14 cellular contexts compared by ENCODE assay signal in the genomic region with DNA sequence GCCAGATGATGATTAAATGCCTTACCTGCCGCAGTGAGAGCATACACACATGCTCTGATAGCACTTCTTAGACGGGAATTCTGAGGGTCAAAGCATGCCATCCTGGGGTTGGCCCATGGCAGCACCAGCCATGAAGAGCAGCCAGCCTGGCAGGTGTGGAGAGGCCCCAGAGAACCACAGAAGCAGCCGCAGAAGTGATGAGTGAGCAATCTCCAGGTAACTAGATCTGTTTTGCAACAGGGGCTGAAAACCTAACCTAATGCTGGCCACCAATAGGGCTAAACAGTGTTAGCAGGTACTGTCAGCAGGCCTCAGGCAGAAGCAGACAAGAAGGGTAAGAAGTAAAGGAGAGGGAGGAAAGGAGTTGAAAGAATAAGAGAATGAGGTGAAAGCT. TPM values are rescaled to one million over a fixed set of nuclear protein-coding genes. Genes with fewer than 3 reads are reported as not detected.
DNase-seq lines count a peak whose midpoint lies in the region; TF ChIP-seq lines count a peak whose summit lies in the region.
"Had no signal": no experiment of that assay in that cellular context is flagged by ENCODE, and none has a peak within 500 bp of the region (broad histone marks: within the 10 kb centered on the region; RNA-seq: fewer than 3 reads in every experiment).

No MANE protein-coding gene starts in this region.

- TF ChIP-seq CTCF in RWPE1 (conservative IDR thresholded peaks at IDR 0.05; ENCODE audit: low read depth) (no peak), liver (IDR thresholded peaks at IDR 0.05; ENCODE audit: low read depth, low read length, missing input control) (no peak), thyroid gland (IDR thresholded peaks at IDR 0.05) (no peak), ovary (IDR thresholded peaks at IDR 0.05) (no peak)

- no peak for TF ChIP-seq EP300 in ovary (IDR thresholded peaks at IDR 0.05)

- no peak for TF ChIP-seq RAD21 in liver (IDR thresholded peaks at IDR 0.05)

- no peaks in the 10 kb centered on the region for H3K9me3 ChIP-seq in liver (ENCODE audit: control insufficient read depth in 4 of 4, low read length in 3 of 4)
- no peaks in the 10 kb centered on the region for H3K9me3 ChIP-seq in thyroid gland
- no peaks in the 10 kb centered on the region for H3K9me3 ChIP-seq in ovary
- H3K9me3 ChIP-seq: esophagus muscularis mucosa, right atrium auricular region had no signal

- H3K36me3 ChIP-seq in liver (ENCODE audit: control insufficient read depth in 4 of 4, insufficient read depth in 3 of 4, low read depth in 1 of 4, low read length in 3 of 4), result no peaks in the 10 kb centered on the region
- no peaks in the 10 kb centered on the region for H3K36me3 ChIP-seq in thyroid gland
- H3K36me3 ChIP-seq in ovary, result no peaks in the 10 kb centered on the region
- H3K36me3 ChIP-seq: esophagus muscularis mucosa, right atrium auricular region had no signal

- CTCF ChIA-PET in RWPE1 (lab: Yijun Ruan, JAX), result interaction anchor here (0.5 to 0.7 kb wide), 2 partner anchors 117 to 1360 kb away, joined by 3 to 4 read pairs; no protein-coding TSS in a partner anchor

- H3K9ac ChIP-seq in liver (ENCODE audit: low read depth in 1 of 2, low read length in 2 of 2), result no peak overlapping the region
- H3K9ac ChIP-seq: GM23248 had no signal

- intact Hi-C loops in thyroid gland (cut with DNase I) (no loop called here), ovary (cut with DNase I) (no loop called here)

- POLR2A ChIA-PET in RWPE1 (lab: Yijun Ruan, JAX; ENCODE audit: low non-redundant PET), result no interaction called here

- H3K27me3 ChIP-seq in liver (ENCODE audit: control insufficient read depth in 4 of 4, insufficient read depth in 4 of 4, low read length in 3 of 4), result no peaks in the 10 kb centered on the region
- H3K27me3 ChIP-seq in thyroid gland, result no peaks in the 10 kb centered on the region
- H3K27me3 ChIP-seq in ovary, result no peaks in the 10 kb centered on the region
- H3K27me3 ChIP-seq: esophagus muscularis mucosa, right atrium auricular region had no signal

- TF ChIP-seq POLR2A in thyroid gland (IDR thresholded peaks at IDR 0.05) (no peak), ovary (IDR thresholded peaks at IDR 0.05) (no peak)

- H3K4me3 ChIP-seq in liver (ENCODE audit: low read depth in 1 of 3, low read length in 3 of 3) (no peak overlapping the region), thyroid gland (replicated peaks in 1 of 3) (no peak overlapping the region), ovary (no peak overlapping the region)
- H3K4me3 ChIP-seq: esophagus muscularis mucosa, GM23248, right atrium auricular region had no signal

- H3K4me1 ChIP-seq in liver (ENCODE audit: control insufficient read depth in 4 of 4, insufficient read depth in 4 of 4, low read length in 3 of 4) (peaks cover 0 to 8% (median under 1%) of the 10 kb centered on the region in 4 donors), thyroid gland (peaks cover 6 to 22% of the 10 kb centered on the region in 2 donors), ovary (ENCODE audit: insufficient read depth) (peaks cover 2% of the 10 kb centered on the region)
- H3K4me1 ChIP-seq: esophagus muscularis mucosa, right atrium auricular region had no signal

- DNase-seq in HT-29 (ENCODE audit: low spot score) (peak; percentile 38), RWPE1 (ENCODE audit: low spot score) (peak; percentile 47), thyroid gland (peak; percentile 4 to 9), ovary (no peak), pons (ENCODE audit: low spot score) (no peak)
- DNase-seq in effector CD4-positive, alpha-beta T cell, result no peak
- DNase-seq: activated effector memory CD4-positive, alpha-beta T cell treated with anti-CD3 and anti-CD28 coated beads, Interleukin-2, amount 50 U/mL, for 16 hours; DND-41; NCI-H1092; stimulated activated CD4-positive, alpha-beta T cell treated with anti-CD3 and anti-CD28 coated beads, Interleukin-2, amount 100 ng/mL, for 48 hours had no signal

- 79% methylated on average over 3 of the region's 3 CpGs for WGBS in liver
- 63 to 70% methylated on average over 3 of the region's 3 CpGs for WGBS in thyroid gland, 2 donors
- WGBS in ovary, 3 donors, result 82 to 87% (median 86%) methylated on average over 3 of the region's 3 CpGs

- H3K27ac ChIP-seq in RWPE1 (no peak overlapping the region), liver (ENCODE audit: low read depth in 1 of 2, low read length in 2 of 2) (peak overlapping the region; percentile 56 to 61), thyroid gland (peak overlapping the region; percentile 29 to 82 (median 82)), ovary (no peak overlapping the region)
- H3K27ac ChIP-seq: esophagus muscularis mucosa, GM23248, right atrium auricular region had no signal

TF ChIP-seq in liver, 16 proteins besides CTCF, POLR2A, EP300 and RAD21:
- TF ChIP-seq FOXA1 (IDR thresholded peaks at IDR 0.05) (no peak), JUND (IDR thresholded peaks at IDR 0.05) (no peak), EGR1 (IDR thresholded peaks at IDR 0.05; ENCODE audit: low read depth in 2 of 2) (no peak), HNF4G (IDR thresholded peaks at IDR 0.05) (no peak), FOXA2 (IDR thresholded peaks at IDR 0.05) (no peak), NR2F2 (IDR thresholded peaks at IDR 0.05) (no peak)
- TF ChIP-seq, protein P1, sequence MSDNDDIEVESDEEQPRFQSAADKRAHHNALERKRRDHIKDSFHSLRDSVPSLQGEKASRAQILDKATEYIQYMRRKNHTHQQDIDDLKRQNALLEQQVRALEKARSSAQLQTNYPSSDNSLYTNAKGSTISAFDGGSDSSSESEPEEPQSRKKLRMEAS (IDR thresholded peaks at IDR 0.05), result no peak
- TF ChIP-seq, protein P2, sequence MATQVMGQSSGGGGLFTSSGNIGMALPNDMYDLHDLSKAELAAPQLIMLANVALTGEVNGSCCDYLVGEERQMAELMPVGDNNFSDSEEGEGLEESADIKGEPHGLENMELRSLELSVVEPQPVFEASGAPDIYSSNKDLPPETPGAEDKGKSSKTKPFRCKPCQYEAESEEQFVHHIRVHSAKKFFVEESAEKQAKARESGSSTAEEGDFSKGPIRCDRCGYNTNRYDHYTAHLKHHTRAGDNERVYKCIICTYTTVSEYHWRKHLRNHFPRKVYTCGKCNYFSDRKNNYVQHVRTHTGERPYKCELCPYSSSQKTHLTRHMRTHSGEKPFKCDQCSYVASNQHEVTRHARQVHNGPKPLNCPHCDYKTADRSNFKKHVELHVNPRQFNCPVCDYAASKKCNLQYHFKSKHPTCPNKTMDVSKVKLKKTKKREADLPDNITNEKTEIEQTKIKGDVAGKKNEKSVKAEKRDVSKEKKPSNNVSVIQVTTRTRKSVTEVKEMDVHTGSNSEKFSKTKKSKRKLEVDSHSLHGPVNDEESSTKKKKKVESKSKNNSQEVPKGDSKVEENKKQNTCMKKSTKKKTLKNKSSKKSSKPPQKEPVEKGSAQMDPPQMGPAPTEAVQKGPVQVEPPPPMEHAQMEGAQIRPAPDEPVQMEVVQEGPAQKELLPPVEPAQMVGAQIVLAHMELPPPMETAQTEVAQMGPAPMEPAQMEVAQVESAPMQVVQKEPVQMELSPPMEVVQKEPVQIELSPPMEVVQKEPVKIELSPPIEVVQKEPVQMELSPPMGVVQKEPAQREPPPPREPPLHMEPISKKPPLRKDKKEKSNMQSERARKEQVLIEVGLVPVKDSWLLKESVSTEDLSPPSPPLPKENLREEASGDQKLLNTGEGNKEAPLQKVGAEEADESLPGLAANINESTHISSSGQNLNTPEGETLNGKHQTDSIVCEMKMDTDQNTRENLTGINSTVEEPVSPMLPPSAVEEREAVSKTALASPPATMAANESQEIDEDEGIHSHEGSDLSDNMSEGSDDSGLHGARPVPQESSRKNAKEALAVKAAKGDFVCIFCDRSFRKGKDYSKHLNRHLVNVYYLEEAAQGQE (IDR thresholded peaks at IDR 0.05), result no peak
- TF ChIP-seq, protein P3, sequence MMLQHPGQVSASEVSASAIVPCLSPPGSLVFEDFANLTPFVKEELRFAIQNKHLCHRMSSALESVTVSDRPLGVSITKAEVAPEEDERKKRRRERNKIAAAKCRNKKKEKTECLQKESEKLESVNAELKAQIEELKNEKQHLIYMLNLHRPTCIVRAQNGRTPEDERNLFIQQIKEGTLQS (IDR thresholded peaks at IDR 0.05), result no peak

RNA-seq across cellular contexts. Expression of a gene that starts 33.5 kb away (rescaled TPM):
- total RNA-seq in HT-29 (2014; rRNA removed; shearing (Covaris generic)), result 5.7 and 7.9 TPM in 2 replicates
- total RNA-seq in liver (1 to 10 TPM; 1.0 to 8.7 TPM), thyroid gland (10 to 100 TPM; 26.1 to 42.9 (median 37.9) TPM), ovary (10 to 100 TPM in 5 of 7 donors, 1 to 10 TPM in 2; 8.1 to 37.8 (median 11.8) TPM)
- polyA plus RNA-seq in liver (1 to 10 TPM in 1 of 2 donors, under 1 TPM in 1; 0.33 to 1.4 TPM), ovary (1 to 10 TPM; 1.8 to 2.8 TPM)

Comparison
In these comparisons a context has a peak if more than half of its experiments do, and no peak if none do; other contexts are left out.
1. DNase-seq: peak in HT-29 (single experiment), RWPE1 (single experiment) and thyroid gland (2 of 2); none in ovary (0 of 5), pons (single experiment) and effector CD4-positive, alpha-beta T cell (single experiment).
2. H3K27ac ChIP-seq: peak in liver (2 of 2) and thyroid gland (3 of 3); none in RWPE1 (single experiment) and ovary (0 of 2).